ENCODE assay signal across 12 cellular contexts in genomic region chrX:106987488-106987887, GRCh38.
"Had no signal": no experiment of that assay in that cellular context is flagged by ENCODE, and none has a peak within 500 bp of the region (broad histone marks: within the 10 kb centered on the region; RNA-seq: fewer than 3 reads in every experiment).

No MANE protein-coding gene starts in this region.

- ATAC-seq: left ventricle myocardium superior had no signal

- DNase-seq: activated CD4-positive, alpha-beta T cell treated with anti-CD3 and anti-CD28 coated beads, Interleukin-2, amount 50 U/mL, for 4 hours; activated CD4-positive, CD25-positive, alpha-beta regulatory T cell treated with anti-CD3 and anti-CD28 coated beads, Interleukin-2, amount 50 U/mL, for 72 hours; activated gamma-delta T cell treated with Interleukin-2 at 50 U/mL for 16 hours; activated T-cell treated with anti-CD3 and anti-CD28 coated beads, Interleukin-2, amount 50 U/mL, for 48 hours; central memory CD4-positive, alpha-beta T cell; effector memory CD4-positive, alpha-beta T cell; kidney; left ventricle myocardium superior; mesendoderm; retina; stimulated activated CD4-positive, alpha-beta T cell treated with anti-CD3 and anti-CD28 coated beads, Interleukin-4, amount 100 ng/mL, for 24 hours; stomach had no signal
